In the genomic region with DNA sequence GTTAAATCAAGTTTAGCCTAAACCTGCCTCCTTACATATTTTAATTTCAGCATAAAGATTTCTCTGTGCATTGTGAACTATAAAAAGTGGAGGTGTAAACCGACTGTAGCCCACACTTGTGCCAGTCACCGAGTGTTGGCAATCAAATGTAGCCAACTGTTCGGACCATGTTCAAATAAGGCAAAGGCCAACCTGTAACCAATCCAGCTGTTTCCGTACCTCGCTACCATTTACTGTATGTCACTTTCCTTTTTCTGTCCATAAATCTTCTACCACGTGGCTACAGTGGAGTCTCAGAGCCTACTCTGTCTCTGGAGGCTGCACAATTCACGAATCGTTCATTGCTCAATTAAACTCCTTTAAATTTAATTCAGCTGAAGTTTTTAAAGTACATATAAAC, we compare ENCODE assay signal across 22 cellular contexts.
"Had no signal": no experiment of that assay in that cellular context is flagged by ENCODE, and none has a peak within 500 bp of the region (broad histone marks: within the 10 kb centered on the region; RNA-seq: fewer than 3 reads in every experiment).

No MANE protein-coding gene starts in this region.

- H3K4me3 ChIP-seq: MG63, SJSA1, SK-N-MC had no signal

- H3K27ac ChIP-seq: SJSA1, SK-N-MC had no signal

- DNase-seq: Karpas-422, KG1, MG63, NCI-H1092, NCI-H1105 treated with DMSO at 0.1 percent for 48 hours, NCI-H1417 treated with DMSO at 0.1 percent for 48 hours, NCI-H146, NCI-H187, NCI-H2029, NCI-H2081 treated with DMSO at 0.1 percent for 48 hours, NCI-H2171, NCI-H226, NCI-H446, NCI-H510A, NCI-H524 treated with DMSO at 0.1 percent for 48 hours, NCI-H69, NCI-H774, Right ventricle myocardium superior, RPMI8226, SIG-M5 had no signal

- H3K27me3 ChIP-seq: MG63, SJSA1 had no signal

- H3K9me3 ChIP-seq: SJSA1 had no signal

- H3K36me3 ChIP-seq: MG63, SJSA1 had no signal
